26 cellular contexts compared by ENCODE assay signal in the genomic region with DNA sequence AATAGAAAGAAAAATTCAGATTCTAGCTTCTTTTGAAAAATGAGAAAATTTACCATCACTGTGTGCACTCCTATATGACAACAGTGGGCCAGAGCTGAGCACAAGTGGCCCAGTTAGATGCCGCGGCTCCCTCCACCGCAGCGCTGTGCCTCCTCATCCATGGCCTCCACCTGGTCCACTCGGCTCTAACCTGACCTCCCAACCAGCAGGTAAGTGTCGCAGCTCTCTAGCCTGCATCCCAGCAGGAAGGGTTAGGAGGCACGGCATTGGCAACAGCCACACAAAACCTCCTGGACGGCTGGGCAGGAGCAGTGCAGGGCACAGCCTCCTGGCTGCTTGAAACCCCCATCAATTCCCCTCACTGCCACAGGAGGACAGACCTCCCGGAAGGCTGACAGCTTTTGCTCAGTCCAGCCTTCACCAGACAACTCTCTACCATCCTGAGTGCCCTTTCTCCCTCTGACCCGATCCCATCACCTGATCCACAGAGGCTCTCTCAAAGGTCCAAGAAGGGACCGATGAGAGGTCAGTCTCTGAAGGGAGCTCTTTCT.
DNase-seq lines count a peak whose midpoint lies in the region; ATAC-seq, FAIRE-seq and TF ChIP-seq lines count a peak whose summit lies in the region.
"Had no signal": no experiment of that assay in that cellular context is flagged by ENCODE, and none has a peak within 500 bp of the region (broad histone marks: within the 10 kb centered on the region; RNA-seq: fewer than 3 reads in every experiment).

No MANE protein-coding gene starts in this region.

- H3K9me3 ChIP-seq in heart right ventricle (peaks cover 0 to 7% (median 0%) of the 10 kb centered on the region in 11 donors), H1 (ENCODE audit: insufficient read depth in 2 of 2, low read depth in 1 of 2, low read length in 1 of 2) (no peaks in the 10 kb centered on the region), muscle layer of colon (ENCODE audit: low read length) (no peaks in the 10 kb centered on the region), transverse colon (no peaks in the 10 kb centered on the region)
- H3K9me3 ChIP-seq: upper lobe of right lung had no signal

- 88 to 89% methylated on average over 11 of the region's 11 CpGs for WGBS in heart right ventricle, 2 donors
- 85% methylated on average over 11 of the region's 11 CpGs; no CpG with 5 or more reads in 1 of the 2 experiments for WGBS in H1 (ENCODE audit: extremely low coverage in 1 of 2, insufficient coverage in 1 of 2, insufficient read length in 1 of 2, insufficient replicate concordance in 2 of 2, low coverage in 1 of 2, low lambda C conversion rate in 2 of 2, missing lambda C conversion rate in 1 of 2), 2 experiments
- 84% methylated on average over 11 of the region's 11 CpGs; no CpG with 5 or more reads in 1 of the 2 donors for WGBS in transverse colon (ENCODE audit: low coverage in 1 of 2), 2 donors

- no peak overlapping the region for H2AK5ac ChIP-seq in H1 (ENCODE audit: low read depth, low read length)

- TF ChIP-seq EP300 in H1 (IDR thresholded peaks at IDR 0.05; ENCODE audit: borderline replicate concordance in 1 of 2, low read depth in 2 of 2, low read length in 2 of 2) (no peak), transverse colon (IDR thresholded peaks at IDR 0.05; ENCODE audit: low read depth) (no peak)

- no peak overlapping the region for H3K14ac ChIP-seq in H1 (ENCODE audit: insufficient read length)

- H2BK120ac ChIP-seq in H1 (replicated peaks; ENCODE audit: low read depth, low read length): no peak overlapping the region

- H2AFZ ChIP-seq in H1 (ENCODE audit: low read length): no peak overlapping the region

- CTCF ChIA-PET in H1 (lab: Charles Lee; ENCODE audit: partially characterized antibody): interaction anchor here (0.6 to 4.8 kb wide), 21 partner anchors 9 to 512 kb away, joined by 3 to 23 read pairs (median 4); a partner anchor contains a TSS

- H3K23ac ChIP-seq in H1 (ENCODE audit: insufficient read length): no peak overlapping the region

- intact Hi-C loops in heart right ventricle (cut with DNase I) (loop anchor here in 1 of 10 donors (5.0 kb wide), 1 partner anchor 49 kb away; no protein-coding TSS in a partner anchor), left ventricle myocardium superior (cut with micrococcal nuclease) (no loop called here), transverse colon (cut with DNase I; ENCODE audit: low total_unique reads) (no loop called here)

- H3K4me1 ChIP-seq in heart right ventricle (peaks cover 22 to 87% (median 72%) of the 10 kb centered on the region in 9 donors), H1 (replicated peaks in 1 of 4; ENCODE audit: control insufficient read depth in 3 of 4, insufficient read depth in 4 of 4, low read length in 3 of 4) (peaks cover 0 to 10% (median 0%) of the 10 kb centered on the region in 4 experiments; a peak in 1 of 7 replicates), muscle layer of colon (ENCODE audit: insufficient read depth, low read length) (peaks cover 82% of the 10 kb centered on the region), transverse colon (peaks cover 46 to 74% (median 57%) of the 10 kb centered on the region in 4 donors)

- no peak for TF ChIP-seq CTCF in heart right ventricle (IDR thresholded peaks at IDR 0.05)
- TF ChIP-seq CTCF in H1 (IDR thresholded peaks at IDR 0.05; ENCODE audit: control extremely low read depth in 1 of 3, insufficient read depth in 1 of 3, low read depth in 1 of 3, low read length in 3 of 3): peak in 1 of 3 experiments; percentile 15; a peak in 1 of 4 replicates
- TF ChIP-seq CTCF in transverse colon (IDR thresholded peaks at IDR 0.05): no peak

- FAIRE-seq in H1 (lab: Jason Lieb, UNC): no peak
- FAIRE-seq: H54 had no signal

- no peak overlapping the region for H3K18ac ChIP-seq in H1 (ENCODE audit: extremely low read depth, low read length)

- no peak overlapping the region for H4K5ac ChIP-seq in H1 (ENCODE audit: insufficient read length, low read depth, low read length)

- H3K36me3 ChIP-seq in heart right ventricle: peaks cover 0 to 13% (median 0%) of the 10 kb centered on the region in 9 donors
- H3K36me3 ChIP-seq in H1 (ENCODE audit: control insufficient read depth in 2 of 4, insufficient read depth in 4 of 4, low read length in 3 of 4): no peaks in the 10 kb centered on the region
- H3K36me3 ChIP-seq in muscle layer of colon (ENCODE audit: insufficient read depth, low read length): no peaks in the 10 kb centered on the region
- H3K36me3 ChIP-seq in transverse colon: no peaks in the 10 kb centered on the region
- H3K36me3 ChIP-seq: brain microvascular endothelial cell, upper lobe of right lung had no signal

- H3K4me3 ChIP-seq in heart right ventricle (no peak overlapping the region), H1 (ENCODE audit: extremely low read depth in 1 of 4, insufficient read depth in 2 of 4, low read depth in 3 of 4, low read length in 4 of 4) (no peak overlapping the region), muscle layer of colon (ENCODE audit: low read depth in 1 of 2, low read length in 2 of 2) (no peak overlapping the region), transverse colon (no peak overlapping the region)
- H3K4me3 ChIP-seq: coronary artery, skin epidermis, upper lobe of right lung had no signal

- TF ChIP-seq RAD21 in H1 (IDR thresholded peaks at IDR 0.05 in 1 of 2, conservative IDR thresholded peaks at IDR 0.05 in 1 of 2; ENCODE audit: low read depth in 2 of 2, low read length in 2 of 2): peak; percentile 8 to 23; a peak in 2 of 4 replicates

- H3K27ac ChIP-seq in heart right ventricle: peak overlapping the region in 8 of 10 donors; percentile 3 to 77 (median 38)
- no peak overlapping the region for H3K27ac ChIP-seq in H1 (ENCODE audit: low read depth, low read length)
- H3K27ac ChIP-seq in muscle layer of colon (ENCODE audit: low read depth, low read length): peak overlapping the region; percentile 87
- peak overlapping the region; percentile 78 to 83 (median 79) for H3K27ac ChIP-seq in transverse colon
- H3K27ac ChIP-seq: brain microvascular endothelial cell, coronary artery had no signal

- H3K23me2 ChIP-seq in H1 (ENCODE audit: low read depth, low read length): no peaks in the 10 kb centered on the region

- DNase-seq in heart right ventricle (no peak), left ventricle myocardium superior (no peak), H1 (ENCODE audit: low read depth in 1 of 2, low spot score in 2 of 2) (no peak), transverse colon (no peak), RPMI8226 (no peak)
- no peak for DNase-seq in NK-92 treated with Interleukin-12 subunit alpha and Interleukin-12 subunit beta, amount 100 ng/mL, for 24 hours (lab: John Stamatoyannopoulos, UW)
- DNase-seq: activated CD4-positive, alpha-beta T cell treated with anti-CD3 and anti-CD28 coated beads, Interleukin-2, amount 50 U/mL, for 4 hours; activated effector memory CD4-positive, alpha-beta T cell treated with anti-CD3 and anti-CD28 coated beads, Interleukin-2, amount 50 U/mL, for 16 hours; activated naive CD8-positive, alpha-beta T cell treated with anti-CD3 and anti-CD28 coated beads, Interleukin-2, amount 50 U/mL, for 24 hours; brain microvascular endothelial cell; Caco-2; DND-41; glutamatergic neuron; MM.1S; NCI-H146; NCI-H2171; NCI-H524 treated with DMSO at 0.1 percent for 48 hours; stimulated activated CD4-positive, alpha-beta T cell treated with anti-CD3 and anti-CD28 coated beads, Interleukin-4, amount 100 ng/mL, for 24 hours; stimulated activated naive CD8-positive, alpha-beta T cell treated with anti-CD3 and anti-CD28 coated beads, Interleukin-15, amount 100 ng/mL, for 72 hours; upper lobe of right lung had no signal

- in situ Hi-C loops in transverse colon (cut with MboI; ENCODE audit: low pct_ligation_motif_present in 1 of 4, low pct_unique_long_range_greater_than_20kb in 1 of 4, low sequenced_read_pairs in 3 of 4): no loop called here

- H3K79me2 ChIP-seq in H1 (ENCODE audit: control insufficient read depth in 1 of 2, insufficient read depth in 2 of 2, low read length in 2 of 2): no peaks in the 10 kb centered on the region

- H2BK15ac ChIP-seq in H1 (ENCODE audit: low read length): 0 out of 2 replicates have a peak overlapping the region, but pooled peaks have one; percentile 19

- H3K4ac ChIP-seq in H1 (replicated peaks; ENCODE audit: insufficient read length, low read depth, low read length): no peak overlapping the region

- no peak overlapping the region for H3K56ac ChIP-seq in H1 (replicated peaks; ENCODE audit: insufficient read length, low read depth, low read length)

- no peak overlapping the region for H2BK20ac ChIP-seq in H1 (ENCODE audit: low read length)

- H3K27me3 ChIP-seq in heart right ventricle (no peaks in the 10 kb centered on the region), H1 (replicated peaks in 1 of 4; ENCODE audit: control insufficient read depth in 3 of 4, extremely low read depth in 1 of 4, insufficient read depth in 3 of 4, low read length in 3 of 4) (no peaks in the 10 kb centered on the region), muscle layer of colon (ENCODE audit: control insufficient read depth in 1 of 2, insufficient read depth in 2 of 2, low read length in 2 of 2) (no peaks in the 10 kb centered on the region), transverse colon (no peaks in the 10 kb centered on the region)
- H3K27me3 ChIP-seq: brain microvascular endothelial cell, upper lobe of right lung had no signal

- H2BK12ac ChIP-seq in H1 (ENCODE audit: low read depth, low read length): no peak overlapping the region

- ATAC-seq in heart right ventricle (peak in 5 of 8 donors; percentile 5 to 20 (median 8)), left ventricle myocardium superior (no peak), GM18907 (IDR thresholded peaks at IDR 0.05; ENCODE audit: unreplicated experiment) (no peak)
- ATAC-seq: activated naive CD8-positive, alpha-beta T cell treated with anti-CD3 and anti-CD28 coated beads, Interleukin-2, amount 50 U/mL, for 24 hours; SK-N-SH treated with all-trans-retinoic acid at 6 μM for 48 hours; stimulated activated naive CD8-positive, alpha-beta T cell treated with anti-CD3 and anti-CD28 coated beads, Interleukin-15, amount 100 ng/mL, for 72 hours had no signal

- no peak overlapping the region for H3K4me2 ChIP-seq in H1 (ENCODE audit: insufficient read depth in 1 of 2, low read depth in 2 of 2, low read length in 2 of 2)

- H4K8ac ChIP-seq in H1 (ENCODE audit: extremely low read depth, insufficient read depth, low read length): no peak overlapping the region

- H3K79me1 ChIP-seq in H1 (ENCODE audit: low read depth, low read length): peaks cover 3% of the 10 kb centered on the region

- TF ChIP-seq POLR2A in H1 (IDR thresholded peaks at IDR 0.05; ENCODE audit: control extremely low read depth in 1 of 2, low read depth in 2 of 2, low read length in 2 of 2) (no peak), transverse colon (IDR thresholded peaks at IDR 0.05) (no peak)

- no peak overlapping the region for H3K9ac ChIP-seq in H1 (replicated peaks in 1 of 4; ENCODE audit: extremely low read depth in 1 of 4, low read depth in 3 of 4, low read length in 3 of 4)
- peak overlapping the region; percentile 36 for H3K9ac ChIP-seq in muscle layer of colon (ENCODE audit: low read length)

- POLR2A ChIA-PET in H1 (lab: Charles Lee; ENCODE audit: partially characterized antibody): interaction anchor here (1.1 to 2.4 kb wide), 4 partner anchors 13 to 152 kb away, joined by 3 to 12 read pairs (median 4); partner anchors contain the start of gene AKIP1

- H4K20me1 ChIP-seq in H1 (replicated peaks in 1 of 2; ENCODE audit: control insufficient read depth in 1 of 2, insufficient read depth in 2 of 2, low read length in 2 of 2): peaks cover 0 to 7% of the 10 kb centered on the region in 2 experiments

- H2BK5ac ChIP-seq in H1 (ENCODE audit: low read depth, low read length): no peak overlapping the region

- no peak overlapping the region for H4K91ac ChIP-seq in H1 (replicated peaks; ENCODE audit: insufficient read length, low read length)

Comparison
In these comparisons a context has a peak if more than half of its experiments do, and no peak if none do; other contexts are left out.
1. ATAC-seq: peak in heart right ventricle (5 of 8); none in left ventricle myocardium superior (single experiment) and GM18907 (single experiment).